12 cellular contexts compared by ENCODE assay signal in genomic region chr11:35106595-35106994, GRCh38. TPM values are rescaled to one million over a fixed set of nuclear protein-coding genes. Genes with fewer than 3 reads are reported as not detected.
A peak's percentile ranks its signal among the peaks of the same experiment; 100 is the strongest.
DNase-seq lines count a peak whose midpoint lies in the region; ATAC-seq, FAIRE-seq and TF ChIP-seq lines count a peak whose summit lies in the region.
"Had no signal": no experiment of that assay in that cellular context is flagged by ENCODE, and none has a peak within 500 bp of the region (broad histone marks: within the 10 kb centered on the region; RNA-seq: fewer than 3 reads in every experiment).

No MANE protein-coding gene starts in this region.

- FAIRE-seq in GM12878 (lab: Jason Lieb, UNC), result no peak
- FAIRE-seq: HTR-8/SVneo had no signal

- 8% methylated on average over 2 of the region's 2 CpGs for WGBS in GM12878 (ENCODE audit: insufficient coverage, insufficient replicate concordance, low lambda C conversion rate, missing lambda C conversion rate)

- TF ChIP-seq EP300 in GM12878 (IDR thresholded peaks at IDR 0.05; ENCODE audit: borderline replicate concordance in 1 of 2, control insufficient read depth in 1 of 2, low read depth in 2 of 2, low read length in 2 of 2), result 0 out of 4 replicates have a peak, but pooled peaks of 1 of the 2 experiments have one; percentile 12

- H3K4me2 ChIP-seq in GM12878 (ENCODE audit: control insufficient read depth, insufficient read depth), result peak overlapping the region; percentile 54; the same call in 1 of the 2 replicates

- in situ Hi-C loops in GM12878 (cut with MboI), result no loop called here

- no peak overlapping the region for H3K27ac Mint-ChIP-seq in chondrocyte (ENCODE audit: unreplicated experiment)

- H3K9me3 ChIP-seq in GM12878 (replicated peaks; ENCODE audit: control insufficient read depth, insufficient read depth, low read length), result no peaks in the 10 kb centered on the region; the same call in 2 of the 3 replicates
- H3K9me3 ChIP-seq: colonic mucosa had no signal

- POLR2A ChIA-PET in GM12878 (lab: Charles Lee), result interaction anchor here (0.7 kb wide), 1 partner anchor 13 kb away, joined by 3 read pairs; no protein-coding TSS in a partner anchor

- RAD21 ChIA-PET in GM12878 (lab: Charles Lee; ENCODE audit: unreplicated experiment), result no interaction called here

- no peak overlapping the region for H3K4me3 ChIP-seq in GM12878
- H3K4me3 ChIP-seq: colonic mucosa had no signal

- no peaks in the 10 kb centered on the region for H3K36me3 Mint-ChIP-seq in chondrocyte (ENCODE audit: low read depth)

- H3K9ac ChIP-seq in GM12878 (ENCODE audit: control insufficient read depth, insufficient read depth, low read length), result no peak overlapping the region

- no peak overlapping the region for H3K27ac ChIP-seq in GM12878 (ENCODE audit: control insufficient read depth, insufficient read depth)
- H3K27ac ChIP-seq: colonic mucosa had no signal

- H2AFZ ChIP-seq in GM12878 (ENCODE audit: control insufficient read depth, low read depth, low read length), result no peak overlapping the region

- SMC1A ChIA-PET in GM12878 (lab: Charles Lee; ENCODE audit: uncharacterized antibody, unreplicated experiment), result no interaction called here

- no TSS peak for BruUV-seq in GM12878 (replicated peaks; lab: Mats Ljungman, UMichigan)

- H3K4me1 Mint-ChIP-seq in chondrocyte (ENCODE audit: low read depth), result peaks cover 18% of the 10 kb centered on the region

- H3K36me3 ChIP-seq in GM12878 (ENCODE audit: control insufficient read depth in 2 of 2, insufficient read depth in 2 of 2, low read length in 1 of 2), result no peaks in the 10 kb centered on the region
- H3K36me3 ChIP-seq: colonic mucosa had no signal

- peaks cover 35% of the 10 kb centered on the region for H3K4me1 ChIP-seq in GM12878 (ENCODE audit: control insufficient read depth, insufficient read depth, low read length)

- H3K9me3 Mint-ChIP-seq in chondrocyte (ENCODE audit: low read depth), result no peaks in the 10 kb centered on the region

- H3K4me3 Mint-ChIP-seq in chondrocyte (ENCODE audit: unreplicated experiment), result no peak overlapping the region

- CTCF ChIA-PET in GM12878 (lab: Yijun Ruan, JAX), result no interaction called here

- H3K79me2 ChIP-seq in GM12878 (ENCODE audit: control insufficient read depth, insufficient read depth, low read length), result no peaks in the 10 kb centered on the region

- TF ChIP-seq POLR2A in GM18505 (IDR thresholded peaks at IDR 0.05; ENCODE audit: borderline replicate concordance, extremely low read depth, insufficient read depth, insufficient read length) (no peak), GM12878 (IDR thresholded peaks at IDR 0.05; ENCODE audit: low read depth, low read length) (no peak)

- H3K27me3 Mint-ChIP-seq in chondrocyte (ENCODE audit: low read depth), result no peaks in the 10 kb centered on the region

- H4K20me1 ChIP-seq in GM12878 (ENCODE audit: control insufficient read depth, insufficient read depth), result no peaks in the 10 kb centered on the region

- no peak for TF ChIP-seq RAD21 in GM12878 (IDR thresholded peaks at IDR 0.05; ENCODE audit: insufficient read depth, low read depth, low read length)

- intact Hi-C loops in GM12878 (cut with micrococcal nuclease; ENCODE audit: unreplicated experiment), result no loop called here

- no peaks in the 10 kb centered on the region for H3K27me3 ChIP-seq in GM12878 (replicated peaks in 1 of 2; ENCODE audit: control insufficient read depth in 2 of 2, insufficient read depth in 2 of 2, low read length in 1 of 2)
- H3K27me3 ChIP-seq: colonic mucosa had no signal

- TF ChIP-seq CTCF in GM12878 (IDR thresholded peaks at IDR 0.05 in 2 of 3, conservative IDR thresholded peaks at IDR 0.05 in 1 of 3; ENCODE audit: control insufficient read depth in 2 of 3, extremely low read depth in 1 of 3, insufficient read depth in 1 of 3, low read depth in 3 of 3, low read length in 3 of 3) (no peak), chondrocyte (IDR thresholded peaks at IDR 0.05) (no peak)

- ATAC-seq in GM18505 (IDR thresholded peaks at IDR 0.05; ENCODE audit: unreplicated experiment) (peak; percentile 73), GM21447 (IDR thresholded peaks at IDR 0.05; ENCODE audit: unreplicated experiment) (peak; percentile 91), HG03442 (IDR thresholded peaks at IDR 0.05; ENCODE audit: unreplicated experiment) (peak; percentile 75), GM12878 (peak; percentile 82)

- DNase-seq in GM12878 (ENCODE audit: low read depth, low spot score) (no peak), chondrocyte (ENCODE audit: low spot score) (no peak), EL (no peak), HK-2 (ENCODE audit: unreplicated experiment) (no peak)
- DNase-seq in stimulated activated CD4-positive, alpha-beta T cell treated with anti-CD3 and anti-CD28 coated beads, Interleukin-4, amount 100 ng/mL, for 1 hour, result no peak
- DNase-seq: colonic mucosa; NK-92 treated with Interleukin-12 subunit alpha and Interleukin-12 subunit beta, amount 100 ng/mL, for 24 hours; occipital lobe had no signal

TF ChIP-seq in GM12878, 131 proteins besides CTCF, POLR2A, EP300 and RAD21:
- no peak for TF ChIP-seq MXI1 (IDR thresholded peaks at IDR 0.05; ENCODE audit: low read depth, low read length)
- no peak for TF ChIP-seq SP1 (IDR thresholded peaks at IDR 0.05; ENCODE audit: low read depth, low read length)
- TF ChIP-seq IKZF2 (IDR thresholded peaks at IDR 0.05), result peak; percentile 36 to 48; a peak in 1 of 4 replicates
- TF ChIP-seq IKZF1 (conservative IDR thresholded peaks at IDR 0.05), result 0 out of 2 replicates have a peak, but pooled peaks have one; percentile 29
- no peak for TF ChIP-seq GABPA (IDR thresholded peaks at IDR 0.05; ENCODE audit: low read depth)
- no peak for TF ChIP-seq FOXK2 (IDR thresholded peaks at IDR 0.05)
- 0 out of 2 replicates have a peak, but pooled peaks have one; percentile 47 for TF ChIP-seq IRF4 (IDR thresholded peaks at IDR 0.05; ENCODE audit: low read depth, low read length)
- TF ChIP-seq MLLT1 (IDR thresholded peaks at IDR 0.05), result peak; percentile 95
- no peak for TF ChIP-seq SREBF2 (IDR thresholded peaks at IDR 0.05; ENCODE audit: low read length)
- TF ChIP-seq SPI1 (IDR thresholded peaks at IDR 0.05; ENCODE audit: borderline replicate concordance, insufficient read depth, low read depth, low read length), result peak; percentile 91
- TF ChIP-seq SREBF1 (IDR thresholded peaks at IDR 0.05; ENCODE audit: low read length), result no peak
- no peak for TF ChIP-seq NR2C2 (IDR thresholded peaks at IDR 0.05; ENCODE audit: borderline replicate concordance, control insufficient read depth, insufficient read length, low read depth)
- peak; percentile 18; the same call in 1 of the 2 replicates for TF ChIP-seq CREM (IDR thresholded peaks at IDR 0.05; ENCODE audit: low read depth)
- TF ChIP-seq SRF (IDR thresholded peaks at IDR 0.05; ENCODE audit: low read depth in 2 of 2, low read length in 2 of 2), result peak in 1 of 2 experiments; percentile 76; a peak in 1 of 4 replicates
- TF ChIP-seq EED (IDR thresholded peaks at IDR 0.05; ENCODE audit: low read depth), result peak; percentile 70
- TF ChIP-seq MEF2B (IDR thresholded peaks at IDR 0.05; ENCODE audit: partially characterized antibody, poor library complexity, severe bottlenecking), result peak; percentile 15
- TF ChIP-seq RUNX3 (IDR thresholded peaks at IDR 0.05; ENCODE audit: low read length), result peak; percentile 78
- TF ChIP-seq CBFB (IDR thresholded peaks at IDR 0.05; ENCODE audit: low read depth), result no peak
- TF ChIP-seq ETV6 (conservative IDR thresholded peaks at IDR 0.05 in 1 of 2, IDR thresholded peaks at IDR 0.05 in 1 of 2; ENCODE audit: borderline replicate concordance in 1 of 2, low read depth in 1 of 2), result peak in 1 of 2 experiments; percentile 77; a peak in 1 of 4 replicates
- TF ChIP-seq POU2F2 (IDR thresholded peaks at IDR 0.05; ENCODE audit: borderline replicate concordance, low read depth, low read length), result no peak
- no peak for TF ChIP-seq PML (IDR thresholded peaks at IDR 0.05; ENCODE audit: low read length)
- TF ChIP-seq CBX5 (IDR thresholded peaks at IDR 0.05; ENCODE audit: low read depth), result no peak
- TF ChIP-seq RELA (IDR thresholded peaks at IDR 0.05; ENCODE audit: borderline replicate concordance, partially characterized antibody), result no peak
TF ChIP-seq in GM12878: peak in this region for 11.

RNA-seq across cellular contexts. Expression of gene CD44, which starts 32.4 kb away (rescaled TPM):
- total RNA-seq in GM12878 (2013; cell fraction: nucleolus; rRNA removed), result 514 and 528 TPM in 2 replicates
- 92.1 and 101 TPM in 2 replicates for total RNA-seq in GM12878 (2014; rRNA removed)
- 133 and 148 TPM in 2 replicates for total RNA-seq in GM12878 (2014; rRNA removed; fragmentation: Illumina TruSeq; extraction: Trizol)
- total RNA-seq in GM12878 (2021), result 293 and 295 TPM in 2 replicates
- 121 TPM for polyA plus RNA-seq in GM12878 (2011; ENCODE audit: low read depth)
- polyA plus RNA-seq in GM12878 (2011; rRNA removed), result 190 and 193 TPM in 2 replicates
- 279 and 303 TPM in 2 replicates for polyA plus RNA-seq in GM12878 (2011; cell fraction: cytosol; rRNA removed)
- 148 and 190 TPM in 2 replicates for polyA plus RNA-seq in GM12878 (2011; cell fraction: nucleus; rRNA removed)
- polyA plus RNA-seq in GM12878 (2012), result 190 and 271 TPM in 2 replicates
- polyA plus RNA-seq in GM12878 (2014; fragmentation: Illumina TruSeq; extraction: Trizol), result 264 and 295 TPM in 2 replicates
- 10 to 100 TPM; 57.1 to 65.3 TPM for polyA plus RNA-seq in GM12878 (2014; fragmentation: Nextera tagmentation; extraction: Ambion mirVana)
- polyA plus RNA-seq in GM12878 (2014; rRNA removed), result 188 and 201 TPM in 2 replicates
- polyA plus RNA-seq in GM12878 (2016; fragmentation: Nextera tagmentation; extraction: Ambion mirVana), result 100 to 1,000 TPM in 1 of 2 experiments, 10 to 100 TPM in 1; 95.6 to 108 TPM
- 318 and 386 TPM in 2 replicates for polyA minus RNA-seq in GM12878 (2011; rRNA and poly(A)+ RNA removed)
- 126 and 137 TPM in 2 replicates for polyA minus RNA-seq in GM12878 (2011; cell fraction: cytosol; rRNA and poly(A)+ RNA removed)
- 179 and 299 TPM in 2 replicates for polyA minus RNA-seq in GM12878 (2011; cell fraction: nucleus; rRNA and poly(A)+ RNA removed)
- total RNA-seq in chondrocyte, result 176 to 179 TPM (median 177 TPM) in 3 replicates
